ENCODE assay signal across 8 cellular contexts in genomic region chr18:3604626-3605408, GRCh38.
A peak's percentile ranks its signal among the peaks of the same experiment; 100 is the strongest.
DNase-seq lines count a peak whose midpoint lies in the region; ATAC-seq and TF ChIP-seq lines count a peak whose summit lies in the region.

No MANE protein-coding gene starts in this region.

- H3K27ac ChIP-seq in BLaER1, result no peak overlapping the region
- peak overlapping the region; percentile 100 for H3K27ac ChIP-seq in Panc1 (ENCODE audit: low read length)
- H3K27ac ChIP-seq in liver (ENCODE audit: low read depth in 1 of 2, low read length in 2 of 2), result peak overlapping the region; percentile 91 to 92
- peak overlapping the region; percentile 74 to 97 (median 88) for H3K27ac ChIP-seq in tibial nerve

- in situ Hi-C loops in Panc1 (cut with HindIII; ENCODE audit: low pct_unique_long_range_greater_than_20kb, low sequenced_read_pairs), result no loop called here

- DNase-seq in Panc1 (ENCODE audit: low read depth, low spot score) (peak; percentile 81), cerebellar cortex (ENCODE audit: low spot score) (peak; percentile 83), tibial nerve (ENCODE audit: low spot score in 2 of 2) (no peak)
- no peak for DNase-seq in activated T-helper 2 cell treated with anti-CD3 and anti-CD28 coated beads, Interferon-gamma antibody, Interleukin-2, Interleukin-4, amounts not matched to agents 10 μg/mL and 5 μg/mL and 100 μg/mL, durations not matched to agents 14 hours and 24 hours and 36 hours (ENCODE audit: low spot score)

- no peak overlapping the region for H3K4me3 Mint-ChIP-seq in activated T-helper 2 cell treated with anti-CD3 and anti-CD28 coated beads, Interferon-gamma antibody, Interleukin-2, Interleukin-4, amounts not matched to agents 10 μg/mL and 5 μg/mL and 100 μg/mL, durations not matched to agents 14 hours and 24 hours and 36 hours (ENCODE audit: low read depth)

- POLR2A ChIA-PET in Panc1 (lab: Charles Lee), result interaction anchor here (0.7 to 2.1 kb wide), 7 partner anchors 16 to 61 kb away, joined by 3 to 17 read pairs (median 6); no protein-coding TSS in a partner anchor

- intact Hi-C loops in Panc1 (cut with micrococcal nuclease; ENCODE audit: unreplicated experiment), result no loop called here
- intact Hi-C loops in activated T-helper 2 cell treated with anti-CD3 and anti-CD28 coated beads, Interferon-gamma antibody, Interleukin-2, Interleukin-4, amounts not matched to agents 10 μg/mL and 5 μg/mL and 100 μg/mL, durations not matched to agents 14 hours and 24 hours and 36 hours (cut with micrococcal nuclease), result loop anchor here (1.0 to 5.0 kb wide), 5 partner anchors 19 to 643 kb away; no protein-coding TSS in a partner anchor

- no peak for TF ChIP-seq CTCF in Panc1 (IDR thresholded peaks at IDR 0.05)
- no peak for TF ChIP-seq CTCF in liver (IDR thresholded peaks at IDR 0.05; ENCODE audit: low read depth, low read length, missing input control)
- TF ChIP-seq CTCF in tibial nerve (IDR thresholded peaks at IDR 0.05), result peak in 1 of 5 experiments; percentile 27

- H3K27me3 ChIP-seq in BLaER1 (peaks cover 16% of the 10 kb centered on the region), Panc1 (ENCODE audit: control insufficient read depth, insufficient read depth, low read length) (no peaks in the 10 kb centered on the region), liver (ENCODE audit: control insufficient read depth in 4 of 4, insufficient read depth in 4 of 4, low read length in 3 of 4) (no peaks in the 10 kb centered on the region), tibial nerve (no peaks in the 10 kb centered on the region)

- H3K27ac Mint-ChIP-seq in activated T-helper 2 cell treated with anti-CD3 and anti-CD28 coated beads, Interferon-gamma antibody, Interleukin-2, Interleukin-4, amounts not matched to agents 10 μg/mL and 5 μg/mL and 100 μg/mL, durations not matched to agents 14 hours and 24 hours and 36 hours, result no peak overlapping the region

- TF ChIP-seq POLR2A in tibial nerve (IDR thresholded peaks at IDR 0.05), result peak in 1 of 2 donors; percentile 3

- no peaks in the 10 kb centered on the region for H3K9me3 Mint-ChIP-seq in activated T-helper 2 cell treated with anti-CD3 and anti-CD28 coated beads, Interferon-gamma antibody, Interleukin-2, Interleukin-4, amounts not matched to agents 10 μg/mL and 5 μg/mL and 100 μg/mL, durations not matched to agents 14 hours and 24 hours and 36 hours

- peaks cover 11% of the 10 kb centered on the region for H3K36me3 Mint-ChIP-seq in activated T-helper 2 cell treated with anti-CD3 and anti-CD28 coated beads, Interferon-gamma antibody, Interleukin-2, Interleukin-4, amounts not matched to agents 10 μg/mL and 5 μg/mL and 100 μg/mL, durations not matched to agents 14 hours and 24 hours and 36 hours (ENCODE audit: low read depth)

- H3K9me3 ChIP-seq in BLaER1 (no peaks in the 10 kb centered on the region), Panc1 (ENCODE audit: control insufficient read depth, insufficient read depth, low read depth, low read length) (no peaks in the 10 kb centered on the region), liver (ENCODE audit: control insufficient read depth in 4 of 4, low read length in 3 of 4) (no peaks in the 10 kb centered on the region), tibial nerve (no peaks in the 10 kb centered on the region)

- H3K4me1 Mint-ChIP-seq in activated T-helper 2 cell treated with anti-CD3 and anti-CD28 coated beads, Interferon-gamma antibody, Interleukin-2, Interleukin-4, amounts not matched to agents 10 μg/mL and 5 μg/mL and 100 μg/mL, durations not matched to agents 14 hours and 24 hours and 36 hours (ENCODE audit: low read depth), result peaks cover 16% of the 10 kb centered on the region

- H3K4me3 ChIP-seq in BLaER1, result no peak overlapping the region
- peak overlapping the region; percentile 57 to 72 for H3K4me3 ChIP-seq in Panc1 (ENCODE audit: low read depth in 2 of 2, low read length in 2 of 2)
- peak overlapping the region; percentile 1 to 32 (median 8) for H3K4me3 ChIP-seq in liver (ENCODE audit: low read depth in 1 of 3, low read length in 3 of 3)
- peak overlapping the region in 3 of 4 donors; percentile 35 to 49 (median 45) for H3K4me3 ChIP-seq in tibial nerve

- TF ChIP-seq RAD21 in liver (IDR thresholded peaks at IDR 0.05), result peak; percentile 9 to 14

- ATAC-seq in GM18907 (IDR thresholded peaks at IDR 0.05; ENCODE audit: unreplicated experiment), result peak; percentile 91
- ATAC-seq in HG03095 (IDR thresholded peaks at IDR 0.05; ENCODE audit: unreplicated experiment), result peak; percentile 94
- peak; percentile 2; the same call in 1 of the 2 replicates for ATAC-seq in Panc1

- 4% methylated on average over 10 of the region's 10 CpGs for WGBS in liver
- WGBS in tibial nerve, 2 donors, result 2% methylated on average over 10 of the region's 10 CpGs

- TF ChIP-seq EP300 in tibial nerve (IDR thresholded peaks at IDR 0.05), result peak in 1 of 2 donors; percentile 81

- H3K36me3 ChIP-seq in BLaER1, result no peaks in the 10 kb centered on the region
- no peaks in the 10 kb centered on the region; the same call in 1 of the 2 replicates for H3K36me3 ChIP-seq in Panc1 (ENCODE audit: control insufficient read depth, insufficient read depth, low read length)
- no peaks in the 10 kb centered on the region for H3K36me3 ChIP-seq in liver (ENCODE audit: control insufficient read depth in 4 of 4, insufficient read depth in 3 of 4, low read depth in 1 of 4, low read length in 3 of 4)
- no peaks in the 10 kb centered on the region for H3K36me3 ChIP-seq in tibial nerve

- BruUV-seq in Panc1 (replicated peaks; lab: Mats Ljungman, UMichigan), result no TSS peak

- no peaks in the 10 kb centered on the region for H4K20me1 ChIP-seq in BLaER1

- CTCF ChIA-PET in Panc1 (lab: Charles Lee), result interaction anchor here (1.4 kb wide), 1 partner anchor 62 kb away, joined by 6 read pairs; no protein-coding TSS in a partner anchor

- H3K27me3 Mint-ChIP-seq in activated T-helper 2 cell treated with anti-CD3 and anti-CD28 coated beads, Interferon-gamma antibody, Interleukin-2, Interleukin-4, amounts not matched to agents 10 μg/mL and 5 μg/mL and 100 μg/mL, durations not matched to agents 14 hours and 24 hours and 36 hours (ENCODE audit: low read depth), result no peaks in the 10 kb centered on the region

- H3K9ac ChIP-seq in BLaER1 (no peak overlapping the region), liver (ENCODE audit: low read depth in 1 of 2, low read length in 2 of 2) (peak overlapping the region; percentile 60 to 91)

- peak overlapping the region; percentile 87 for H3K4me2 ChIP-seq in BLaER1

- peaks cover 39% of the 10 kb centered on the region for H3K4me1 ChIP-seq in BLaER1
- H3K4me1 ChIP-seq in Panc1 (ENCODE audit: control insufficient read depth, insufficient read depth, low read length), result peaks cover 51% of the 10 kb centered on the region
- peaks cover 0 to 34% (median 21%) of the 10 kb centered on the region in 4 donors for H3K4me1 ChIP-seq in liver (ENCODE audit: control insufficient read depth in 4 of 4, insufficient read depth in 4 of 4, low read length in 3 of 4)
- H3K4me1 ChIP-seq in tibial nerve, result peaks cover 0 to 43% (median 12%) of the 10 kb centered on the region in 4 donors

TF ChIP-seq in liver, 16 proteins besides CTCF, POLR2A, EP300 and RAD21 (continues in another document):
- peak; percentile 85 to 87 for TF ChIP-seq JUND (IDR thresholded peaks at IDR 0.05)
- TF ChIP-seq FOXA2 (IDR thresholded peaks at IDR 0.05), result peak; percentile 49
- TF ChIP-seq GABPA (IDR thresholded peaks at IDR 0.05 in 1 of 2, conservative IDR thresholded peaks at IDR 0.05 in 1 of 2), result peak in 1 of 2 donors; percentile 18
- no peak for TF ChIP-seq EGR1 (IDR thresholded peaks at IDR 0.05; ENCODE audit: low read depth in 2 of 2)
- TF ChIP-seq, protein P1, sequence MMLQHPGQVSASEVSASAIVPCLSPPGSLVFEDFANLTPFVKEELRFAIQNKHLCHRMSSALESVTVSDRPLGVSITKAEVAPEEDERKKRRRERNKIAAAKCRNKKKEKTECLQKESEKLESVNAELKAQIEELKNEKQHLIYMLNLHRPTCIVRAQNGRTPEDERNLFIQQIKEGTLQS (IDR thresholded peaks at IDR 0.05), result no peak
- peak; percentile 86 for TF ChIP-seq YY1 (IDR thresholded peaks at IDR 0.05)
- TF ChIP-seq, protein P2, sequence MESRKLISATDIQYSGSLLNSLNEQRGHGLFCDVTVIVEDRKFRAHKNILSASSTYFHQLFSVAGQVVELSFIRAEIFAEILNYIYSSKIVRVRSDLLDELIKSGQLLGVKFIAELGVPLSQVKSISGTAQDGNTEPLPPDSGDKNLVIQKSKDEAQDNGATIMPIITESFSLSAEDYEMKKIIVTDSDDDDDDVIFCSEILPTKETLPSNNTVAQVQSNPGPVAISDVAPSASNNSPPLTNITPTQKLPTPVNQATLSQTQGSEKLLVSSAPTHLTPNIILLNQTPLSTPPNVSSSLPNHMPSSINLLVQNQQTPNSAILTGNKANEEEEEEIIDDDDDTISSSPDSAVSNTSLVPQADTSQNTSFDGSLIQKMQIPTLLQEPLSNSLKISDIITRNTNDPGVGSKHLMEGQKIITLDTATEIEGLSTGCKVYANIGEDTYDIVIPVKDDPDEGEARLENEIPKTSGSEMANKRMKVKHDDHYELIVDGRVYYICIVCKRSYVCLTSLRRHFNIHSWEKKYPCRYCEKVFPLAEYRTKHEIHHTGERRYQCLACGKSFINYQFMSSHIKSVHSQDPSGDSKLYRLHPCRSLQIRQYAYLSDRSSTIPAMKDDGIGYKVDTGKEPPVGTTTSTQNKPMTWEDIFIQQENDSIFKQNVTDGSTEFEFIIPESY (IDR thresholded peaks at IDR 0.05), result peak; percentile 50
- no peak for TF ChIP-seq TAF1 (conservative IDR thresholded peaks at IDR 0.05)

Comparison
In these comparisons a context has a peak if more than half of its experiments do, and no peak if none do; other contexts are left out.
1. ATAC-seq: peak in every context shown above with its lines; median percentile 94 in HG03095; 91 in GM18907; 2 in Panc1.
2. DNase-seq: peak in Panc1 (single experiment) and cerebellar cortex (single experiment); none in tibial nerve (0 of 2) and activated T-helper 2 cell treated with anti-CD3 and anti-CD28 coated beads, Interferon-gamma antibody, Interleukin-2, Interleukin-4, amounts not matched to agents 10 μg/mL and 5 μg/mL and 100 μg/mL, durations not matched to agents 14 hours and 24 hours and 36 hours (single experiment).